ENCODE assay signal across 8 cellular contexts in the genomic region with DNA sequence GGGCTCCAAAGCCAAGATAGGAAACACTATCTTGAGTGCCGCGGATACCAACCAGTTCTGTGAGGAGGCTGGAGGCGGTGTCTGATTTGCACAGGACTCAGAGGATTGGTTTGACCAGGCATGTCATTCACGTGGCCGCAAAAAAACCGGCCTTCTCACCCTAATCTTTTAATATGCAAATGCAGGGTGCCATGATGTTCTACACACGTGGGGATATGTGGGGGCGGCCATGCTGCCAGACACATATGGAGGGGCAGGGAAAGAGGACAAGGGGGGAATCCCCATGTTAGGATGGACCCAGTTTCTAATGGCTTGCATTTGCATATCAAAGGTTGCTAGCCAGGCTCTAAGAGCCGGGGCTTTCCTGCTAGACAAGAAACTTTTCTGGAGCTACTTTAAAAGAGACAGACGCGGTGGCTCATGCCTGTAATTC.
DNase-seq lines count a peak whose midpoint lies in the region; ATAC-seq and TF ChIP-seq lines count a peak whose summit lies in the region.

No MANE protein-coding gene starts in this region.

- intact Hi-C loops in mucosa of descending colon (cut with DNase I, micrococcal nuclease), result loop anchor here in 1 of 2 donors (10.0 kb wide), 1 partner anchor 463 kb away; no protein-coding TSS in a partner anchor

- H3K27me3 Mint-ChIP-seq in activated naive CD8-positive, alpha-beta T cell, result peaks cover 8% of the 10 kb centered on the region

- H3K9me3 Mint-ChIP-seq in activated naive CD8-positive, alpha-beta T cell (ENCODE audit: low read depth), result no peaks in the 10 kb centered on the region

- no peaks in the 10 kb centered on the region for H3K36me3 Mint-ChIP-seq in activated naive CD8-positive, alpha-beta T cell

- in situ Hi-C loops in GM13976 (cut with MboI; ENCODE audit: low sequenced_read_pairs, unreplicated experiment), result loop anchor here (10.0 kb wide), 1 partner anchor 463 kb away; no protein-coding TSS in a partner anchor

- no peak overlapping the region for H3K4me3 ChIP-seq in mucosa of descending colon

- H3K4me1 ChIP-seq in mucosa of descending colon (ENCODE audit: low read depth), result no peaks in the 10 kb centered on the region

- H3K4me3 Mint-ChIP-seq in activated naive CD8-positive, alpha-beta T cell, result no peak overlapping the region

- TF ChIP-seq CTCF in mucosa of descending colon (IDR thresholded peaks at IDR 0.05) (no peak), GM13976 (IDR thresholded peaks at IDR 0.05; ENCODE audit: borderline replicate concordance, control extremely low read depth, extremely low read depth, insufficient read depth, missing control alignments) (no peak)

- no peaks in the 10 kb centered on the region for H3K36me3 ChIP-seq in mucosa of descending colon (ENCODE audit: low read depth)

- H3K27ac Mint-ChIP-seq in activated naive CD8-positive, alpha-beta T cell, result peak overlapping the region; percentile 41

- no peaks in the 10 kb centered on the region for H3K4me1 Mint-ChIP-seq in activated naive CD8-positive, alpha-beta T cell (ENCODE audit: low read depth)

- DNase-seq in stimulated activated CD4-positive, alpha-beta T cell treated with anti-CD3 and anti-CD28 coated beads, Interleukin-2, amount 100 ng/mL, for 24 hours, result peak; percentile 19 to 23
- DNase-seq in stimulated activated CD4-positive, alpha-beta T cell treated with anti-CD3 and anti-CD28 coated beads, Interleukin-4, amount 100 ng/mL, for 1 hour, result no peak
- peak in 1 of 3 donors; percentile 42 for DNase-seq in mucosa of descending colon
- DNase-seq in HUDEP-2 (lab: John Stamatoyannopoulos, UW; ENCODE audit: unreplicated experiment in 76 of 76), result no peak
- no peak for DNase-seq in GM13976 (ENCODE audit: low spot score)
- no peak for DNase-seq in NCI-H226

- ATAC-seq in HG03097 (IDR thresholded peaks at IDR 0.05; ENCODE audit: low FRiP score, unreplicated experiment), result peak; percentile 50
- peak; percentile 77 for ATAC-seq in mucosa of descending colon

- no peaks in the 10 kb centered on the region for H3K9me3 ChIP-seq in mucosa of descending colon

Comparison
In these comparisons a context has a peak if more than half of its experiments do, and no peak if none do; other contexts are left out.
1. DNase-seq: peak in stimulated activated CD4-positive, alpha-beta T cell treated with anti-CD3 and anti-CD28 coated beads, Interleukin-2, amount 100 ng/mL, for 24 hours (2 of 2); none in stimulated activated CD4-positive, alpha-beta T cell treated with anti-CD3 and anti-CD28 coated beads, Interleukin-4, amount 100 ng/mL, for 1 hour (single experiment), HUDEP-2 (0 of 76), GM13976 (single experiment) and NCI-H226 (single experiment).